ENCODE assay signal across 11 cellular contexts in the genomic region with DNA sequence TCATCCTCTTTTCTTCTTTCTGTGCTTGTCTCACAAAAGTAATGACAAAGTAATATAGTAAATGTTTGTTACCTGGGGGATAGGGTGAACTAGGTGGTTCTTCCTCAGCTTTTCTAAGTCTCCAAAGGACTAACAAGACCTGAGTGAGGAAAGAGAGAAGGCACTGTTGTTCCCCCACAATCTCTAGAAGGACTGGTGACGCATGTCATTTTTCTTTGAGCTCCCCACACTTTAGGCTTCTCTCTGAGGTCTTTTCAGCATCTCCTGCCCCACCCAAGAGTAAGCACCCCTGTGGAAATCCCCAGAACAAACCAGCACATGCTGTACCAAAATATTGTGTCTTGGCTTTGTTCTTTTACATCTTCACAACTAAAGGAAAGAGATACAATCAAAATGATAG. TPM values are rescaled to one million over a fixed set of nuclear protein-coding genes. Genes with fewer than 3 reads are reported as not detected.
DNase-seq lines count a peak whose midpoint lies in the region; ATAC-seq and TF ChIP-seq lines count a peak whose summit lies in the region.
"Had no signal": no experiment of that assay in that cellular context is flagged by ENCODE, and none has a peak within 500 bp of the region (broad histone marks: within the 10 kb centered on the region; RNA-seq: fewer than 3 reads in every experiment).

No MANE protein-coding gene starts in this region.

- H3K4me3 Mint-ChIP-seq in activated CD8-positive, alpha-beta memory T cell treated with anti-CD3 and anti-CD28 coated beads, Interleukin-2, amount 10 ng/mL, durations not matched to agents 7 days and 5 days: peak overlapping the region; percentile 72

- H3K9me3 Mint-ChIP-seq in activated CD8-positive, alpha-beta memory T cell treated with anti-CD3 and anti-CD28 coated beads, Interleukin-2, amount 10 ng/mL, durations not matched to agents 7 days and 5 days (ENCODE audit: low read depth): no peaks in the 10 kb centered on the region

- no peak for DNase-seq in RWPE2 (ENCODE audit: low spot score)
- DNase-seq in activated CD8-positive, alpha-beta memory T cell treated with anti-CD3 and anti-CD28 coated beads, Interleukin-2, amount 10 ng/mL, durations not matched to agents 7 days and 5 days: peak; percentile 69
- DNase-seq in stimulated activated CD8-positive, alpha-beta memory T cell treated with anti-CD3 and anti-CD28 coated beads, Interleukin-7, amount 100 ng/mL, for 1 hour (ENCODE audit: low read depth in 2 of 2): peak; percentile 24 to 36
- no peak for DNase-seq in DMS 273 treated with DMSO at 0.1 percent for 48 hours (lab: John Stamatoyannopoulos, UW)
- no peak for DNase-seq in GM20000 (ENCODE audit: low spot score)
- no peak for DNase-seq in NCI-H146 (lab: John Stamatoyannopoulos, UW)
- no peak for DNase-seq in NCI-H2029 (lab: John Stamatoyannopoulos, UW)
- DNase-seq: amniotic stem cell, MG63, midbrain had no signal

- TF ChIP-seq CTCF in RWPE2 (IDR thresholded peaks at IDR 0.05; ENCODE audit: poor library complexity, severe bottlenecking) (no peak), GM20000 (IDR thresholded peaks at IDR 0.05; ENCODE audit: extremely low read depth, missing control alignments) (no peak)

- no peaks in the 10 kb centered on the region for H3K27me3 ChIP-seq in RWPE2 (ENCODE audit: insufficient read depth, poor library complexity, severe bottlenecking)
- H3K27me3 ChIP-seq: MG63 had no signal

- peaks cover 9% of the 10 kb centered on the region for H3K36me3 Mint-ChIP-seq in activated CD8-positive, alpha-beta memory T cell treated with anti-CD3 and anti-CD28 coated beads, Interleukin-2, amount 10 ng/mL, durations not matched to agents 7 days and 5 days

- no peak overlapping the region for H3K4me3 ChIP-seq in RWPE2 (ENCODE audit: severe bottlenecking)
- H3K4me3 ChIP-seq: MG63 had no signal

- peak overlapping the region; percentile 96 for H3K27ac Mint-ChIP-seq in activated CD8-positive, alpha-beta memory T cell treated with anti-CD3 and anti-CD28 coated beads, Interleukin-2, amount 10 ng/mL, durations not matched to agents 7 days and 5 days

- ATAC-seq in RWPE2 (ENCODE audit: low read depth) (no peak), esophagus mucosa (peak; percentile 36)
- peak; percentile 25 for ATAC-seq in activated CD8-positive, alpha-beta memory T cell treated with anti-CD3 and anti-CD28 coated beads, Interleukin-2, amount 10 ng/mL, durations not matched to agents 7 days and 5 days

- H3K4me1 Mint-ChIP-seq in activated CD8-positive, alpha-beta memory T cell treated with anti-CD3 and anti-CD28 coated beads, Interleukin-2, amount 10 ng/mL, durations not matched to agents 7 days and 5 days: peaks cover 82% of the 10 kb centered on the region

- H3K27ac ChIP-seq in RWPE2 (ENCODE audit: poor library complexity, severe bottlenecking): peak overlapping the region; percentile 96

- no peaks in the 10 kb centered on the region for H3K27me3 Mint-ChIP-seq in activated CD8-positive, alpha-beta memory T cell treated with anti-CD3 and anti-CD28 coated beads, Interleukin-2, amount 10 ng/mL, durations not matched to agents 7 days and 5 days

- CTCF ChIA-PET in activated CD8-positive, alpha-beta memory T cell treated with anti-CD3 and anti-CD28 coated beads, Interleukin-2, amount 10 ng/mL, durations not matched to agents 7 days and 5 days (lab: Charles Lee): interaction anchor here (1.0 to 4.0 kb wide), 8 partner anchors 16 to 203 kb away, joined by 3 to 13 read pairs (median 4); no protein-coding TSS in a partner anchor

- H3K9me3 ChIP-seq in RWPE2 (ENCODE audit: severe bottlenecking): no peaks in the 10 kb centered on the region
- H3K9me3 ChIP-seq: MG63 had no signal

- H3K36me3 ChIP-seq in RWPE2 (ENCODE audit: low read depth): no peaks in the 10 kb centered on the region
- H3K36me3 ChIP-seq: MG63 had no signal

- H3K4me1 ChIP-seq in RWPE2 (ENCODE audit: insufficient read depth, poor library complexity, severe bottlenecking): peaks cover 53% of the 10 kb centered on the region

RNA-seq across cellular contexts. Expression of a gene that starts 2.4 kb away (rescaled TPM):
- total RNA-seq in activated CD8-positive, alpha-beta memory T cell treated with anti-CD3 and anti-CD28 coated beads, Interleukin-2, amount 10 ng/mL, durations not matched to agents 7 days and 5 days: 10 to 100 TPM; 10.4 to 30.7 TPM
- 1.7 TPM for total RNA-seq in esophagus mucosa

Comparison
In these comparisons a context has a peak if more than half of its experiments do, and no peak if none do; other contexts are left out.
1. DNase-seq: peak in activated CD8-positive, alpha-beta memory T cell treated with anti-CD3 and anti-CD28 coated beads, Interleukin-2, amount 10 ng/mL, durations not matched to agents 7 days and 5 days (single experiment) and stimulated activated CD8-positive, alpha-beta memory T cell treated with anti-CD3 and anti-CD28 coated beads, Interleukin-7, amount 100 ng/mL, for 1 hour (2 of 2); none in RWPE2 (single experiment), DMS 273 treated with DMSO at 0.1 percent for 48 hours (single experiment), GM20000 (single experiment), NCI-H146 (single experiment) and NCI-H2029 (single experiment).